ENCODE assay signal across 8 cellular contexts in genomic region chr1:243299069-243299468, GRCh38.
"Had no signal": no experiment of that assay in that cellular context is flagged by ENCODE, and none has a peak within 500 bp of the region (broad histone marks: within the 10 kb centered on the region; RNA-seq: fewer than 3 reads in every experiment).

No MANE protein-coding gene starts in this region.

- DNase-seq: H9, HCEC 1CT, HFFc6, KBM-7 had no signal

- FAIRE-seq: H1, H54, HepG2 had no signal

- ATAC-seq: GM23338, HepG2 had no signal
